ENCODE assay signal across 26 cellular contexts in genomic region chr5:133792025-133792424, GRCh38.
"Had no signal": no experiment of that assay in that cellular context is flagged by ENCODE, and none has a peak within 500 bp of the region (broad histone marks: within the 10 kb centered on the region; RNA-seq: fewer than 3 reads in every experiment).

No MANE protein-coding gene starts in this region.

- ATAC-seq: left cardiac atrium; left lung; naive thymus-derived CD4-positive, alpha-beta T cell; natural killer cell treated with Interleukin-12 subunit alpha and Interleukin-12 subunit beta and Interleukin-15 and Interleukin-18, amount 100 ng/mL, for 72 hours; pancreas; right cardiac atrium; sciatic nerve; upper lobe of right lung had no signal

- H3K9me3 Mint-ChIP-seq: memory B cell; natural killer cell treated with Interleukin-12 subunit alpha and Interleukin-12 subunit beta and Interleukin-15 and Interleukin-18, amount 100 ng/mL, for 72 hours; stimulated activated naive CD8-positive, alpha-beta T cell treated with anti-CD3 and anti-CD28 coated beads, Interleukin-15, Interleukin-2, amounts not matched to agents 100 ng/mL and 50 ng/mL, for 24 hours had no signal

- H3K27ac Mint-ChIP-seq: memory B cell; naive thymus-derived CD4-positive, alpha-beta T cell; natural killer cell treated with Interleukin-12 subunit alpha and Interleukin-12 subunit beta and Interleukin-15 and Interleukin-18, amount 100 ng/mL, for 72 hours; stimulated activated naive CD8-positive, alpha-beta T cell treated with anti-CD3 and anti-CD28 coated beads, Interleukin-15, Interleukin-2, amounts not matched to agents 100 ng/mL and 50 ng/mL, for 24 hours had no signal

- DNase-seq: kidney glomerular epithelial cell; left cardiac atrium; left lung; midbrain; naive thymus-derived CD4-positive, alpha-beta T cell; pancreas; posterior cingulate gyrus; retina; right cardiac atrium; stimulated activated CD4-positive, alpha-beta T cell treated with anti-CD3 and anti-CD28 coated beads, Interleukin-12 subunit alpha, Interleukin-12 subunit beta, amount 100 ng/mL, for 4 hours; stimulated activated CD4-positive, alpha-beta T cell treated with anti-CD3 and anti-CD28 coated beads, Interleukin-15, amount 100 ng/mL, for 24 hours; stimulated activated CD4-positive, alpha-beta T cell treated with anti-CD3 and anti-CD28 coated beads, Interleukin-2, amount 100 ng/mL, for 24 hours; stimulated activated CD4-positive, alpha-beta T cell treated with anti-CD3 and anti-CD28 coated beads, Interleukin-4, amount 100 ng/mL, for 1 hour; stimulated activated naive CD4-positive, alpha-beta T cell; tibial artery; trophoblast cell; upper lobe of right lung had no signal

- H3K27me3 Mint-ChIP-seq: stimulated activated naive CD8-positive, alpha-beta T cell treated with anti-CD3 and anti-CD28 coated beads, Interleukin-15, Interleukin-2, amounts not matched to agents 100 ng/mL and 50 ng/mL, for 24 hours had no signal

- H3K4me1 Mint-ChIP-seq: memory B cell; naive thymus-derived CD4-positive, alpha-beta T cell had no signal

- H3K36me3 Mint-ChIP-seq: memory B cell; naive thymus-derived CD4-positive, alpha-beta T cell; natural killer cell treated with Interleukin-12 subunit alpha and Interleukin-12 subunit beta and Interleukin-15 and Interleukin-18, amount 100 ng/mL, for 72 hours had no signal

- H3K4me3 Mint-ChIP-seq: memory B cell; naive thymus-derived CD4-positive, alpha-beta T cell; natural killer cell treated with Interleukin-12 subunit alpha and Interleukin-12 subunit beta and Interleukin-15 and Interleukin-18, amount 100 ng/mL, for 72 hours; stimulated activated naive CD8-positive, alpha-beta T cell treated with anti-CD3 and anti-CD28 coated beads, Interleukin-15, Interleukin-2, amounts not matched to agents 100 ng/mL and 50 ng/mL, for 24 hours had no signal

- H3K27ac ChIP-seq: hepatocyte, left lung, pancreas, prostate gland, skin epidermis, suprapubic skin, thoracic aorta, tibial artery, upper lobe of right lung had no signal
